28 cellular contexts compared by ENCODE assay signal in genomic region chr12:114687802-114688201, GRCh38. TPM values are rescaled to one million over a fixed set of nuclear protein-coding genes. Genes with fewer than 3 reads are reported as not detected.
DNase-seq lines count a peak whose midpoint lies in the region; ATAC-seq and TF ChIP-seq lines count a peak whose summit lies in the region.
"Had no signal": no experiment of that assay in that cellular context is flagged by ENCODE, and none has a peak within 500 bp of the region (broad histone marks: within the 10 kb centered on the region; RNA-seq: fewer than 3 reads in every experiment).

No MANE protein-coding gene starts in this region.

- no peak overlapping the region for H3K9ac ChIP-seq in mesenchymal stem cell (ENCODE audit: low read length)

- H3K14ac ChIP-seq in mesenchymal stem cell (ENCODE audit: low read length in 2 of 2): no peak overlapping the region

- no peak overlapping the region for H4K91ac ChIP-seq in mesenchymal stem cell (ENCODE audit: low read length)

- peaks cover 82% of the 10 kb centered on the region for H3K79me2 ChIP-seq in hepatocyte

- peaks cover 12% of the 10 kb centered on the region for H3K36me3 Mint-ChIP-seq in HFFc6 (ENCODE audit: low read depth)
- no peaks in the 10 kb centered on the region for H3K36me3 Mint-ChIP-seq in activated T-cell treated with anti-CD3 and anti-CD28 coated beads, Interleukin-2, amount 50 U/mL, for 4 hours (ENCODE audit: insufficient read depth)
- H3K36me3 Mint-ChIP-seq: activated naive CD4-positive, alpha-beta T cell treated with anti-CD3 and anti-CD28 coated beads, Interleukin-2, amount 50 U/mL, for 24 hours had no signal

- peaks cover 17% of the 10 kb centered on the region for H3K27me3 Mint-ChIP-seq in HFFc6 (ENCODE audit: insufficient read depth)
- H3K27me3 Mint-ChIP-seq in activated T-cell treated with anti-CD3 and anti-CD28 coated beads, Interleukin-2, amount 50 U/mL, for 4 hours (ENCODE audit: low read depth): peaks cover 91% of the 10 kb centered on the region

- H3K9me3 ChIP-seq in hepatocyte (ENCODE audit: low read depth) (no peaks in the 10 kb centered on the region), prostate gland (no peaks in the 10 kb centered on the region), mesenchymal stem cell (ENCODE audit: control insufficient read depth, low read length) (no peaks in the 10 kb centered on the region)
- H3K9me3 ChIP-seq: A549 had no signal

- no peak overlapping the region for H2BK12ac ChIP-seq in mesenchymal stem cell (ENCODE audit: low read length in 2 of 2)

- H3K4me3 Mint-ChIP-seq in HFFc6: peak overlapping the region; percentile 96
- H3K4me3 Mint-ChIP-seq in activated T-cell treated with anti-CD3 and anti-CD28 coated beads, Interleukin-2, amount 50 U/mL, for 4 hours: no peak overlapping the region
- H3K4me3 Mint-ChIP-seq: activated CD4-positive, alpha-beta T cell treated with anti-CD3 and anti-CD28 coated beads for 36 hours; activated CD8-positive, alpha-beta T cell treated with anti-CD3 and anti-CD28 coated beads, Interleukin-2, amount 10 ng/mL, durations not matched to agents 7 days and 5 days; activated naive CD4-positive, alpha-beta T cell treated with anti-CD3 and anti-CD28 coated beads, Interleukin-2, amount 50 U/mL, for 24 hours; activated T-helper 17 cell treated with anti-CD3 and anti-CD28 coated beads, Interleukin-2, amount 50 U/mL, for 72 hours; IgD-negative memory B cell; T-helper 2 cell treated with Interferon-gamma antibody and Interleukin-4, amounts not matched to agents 5 μg/mL and 100 μg/mL, for 36 hours had no signal

- H2AFZ ChIP-seq in hepatocyte: no peak overlapping the region
- no peak overlapping the region for H2AFZ ChIP-seq in mesenchymal stem cell (ENCODE audit: low read depth, low read length)

- no peak overlapping the region for H2AK5ac ChIP-seq in mesenchymal stem cell (ENCODE audit: low read length, severe bottlenecking)

- peaks cover 13% of the 10 kb centered on the region for H3K9me3 Mint-ChIP-seq in HFFc6
- no peaks in the 10 kb centered on the region for H3K9me3 Mint-ChIP-seq in activated T-cell treated with anti-CD3 and anti-CD28 coated beads, Interleukin-2, amount 50 U/mL, for 4 hours
- H3K9me3 Mint-ChIP-seq: activated naive CD4-positive, alpha-beta T cell treated with anti-CD3 and anti-CD28 coated beads, Interleukin-2, amount 50 U/mL, for 24 hours; T-helper 2 cell treated with Interferon-gamma antibody and Interleukin-4, amounts not matched to agents 5 μg/mL and 100 μg/mL, for 36 hours had no signal

- H2BK120ac ChIP-seq in mesenchymal stem cell (ENCODE audit: low read depth, low read length): no peak overlapping the region

- 21% methylated on average over 12 of the region's 12 CpGs for WGBS in hepatocyte (ENCODE audit: low lambda C conversion rate, missing lambda C conversion rate)
- 12% methylated on average over 12 of the region's 12 CpGs for WGBS in prostate gland
- 40% methylated on average over 12 of the region's 12 CpGs for WGBS in mesenchymal stem cell

- H3K27me3 ChIP-seq in hepatocyte (no peaks in the 10 kb centered on the region), prostate gland (replicated peaks; ENCODE audit: insufficient read depth) (no peaks in the 10 kb centered on the region), mesenchymal stem cell (ENCODE audit: control insufficient read depth in 1 of 2, insufficient read depth in 1 of 2, low read length in 2 of 2) (peaks cover 4 to 93% of the 10 kb centered on the region in 2 experiments)

- intact Hi-C loops in prostate gland (cut with DNase I): loop anchor here (5.0 to 10.0 kb wide), 2 partner anchors 229 to 1167 kb away; no protein-coding TSS in a partner anchor

- no peak overlapping the region for H4K8ac ChIP-seq in mesenchymal stem cell (ENCODE audit: low read length)

- H4K20me1 ChIP-seq in hepatocyte (ENCODE audit: insufficient read depth, poor library complexity, severe bottlenecking): peaks cover 4% of the 10 kb centered on the region

- H3K36me3 ChIP-seq in hepatocyte (replicated peaks; ENCODE audit: insufficient read depth, low read depth): no peaks in the 10 kb centered on the region
- H3K36me3 ChIP-seq in prostate gland: no peaks in the 10 kb centered on the region
- H3K36me3 ChIP-seq in mesenchymal stem cell (ENCODE audit: control insufficient read depth in 1 of 2, insufficient read depth in 2 of 2, low read depth in 1 of 2, low read length in 2 of 2): no peaks in the 10 kb centered on the region
- H3K36me3 ChIP-seq: Peyer's patch had no signal

- peak overlapping the region; percentile 100 for H3K27ac Mint-ChIP-seq in HFFc6
- H3K27ac Mint-ChIP-seq: activated CD4-positive, alpha-beta T cell treated with anti-CD3 and anti-CD28 coated beads for 36 hours; activated CD8-positive, alpha-beta T cell treated with anti-CD3 and anti-CD28 coated beads, Interleukin-2, amount 10 ng/mL, durations not matched to agents 7 days and 5 days; activated naive CD4-positive, alpha-beta T cell treated with anti-CD3 and anti-CD28 coated beads, Interleukin-2, amount 50 U/mL, for 24 hours; activated T-helper 17 cell treated with anti-CD3 and anti-CD28 coated beads, Interleukin-2, amount 50 U/mL, for 72 hours; CD4-positive, CD25-positive, alpha-beta regulatory T cell; naive thymus-derived CD8-positive, alpha-beta T cell; T-helper 2 cell treated with Interferon-gamma antibody and Interleukin-4, amounts not matched to agents 5 μg/mL and 100 μg/mL, for 36 hours had no signal

- H3K27ac ChIP-seq in hepatocyte (peak overlapping the region; percentile 97), prostate gland (peak overlapping the region; percentile 88 to 98), mesenchymal stem cell (ENCODE audit: low read length, poor library complexity, severe bottlenecking) (no peak overlapping the region)
- H3K27ac ChIP-seq: Peyer's patch had no signal

- peaks cover 52% of the 10 kb centered on the region for H3K4me1 ChIP-seq in hepatocyte (ENCODE audit: insufficient read depth)
- H3K4me1 ChIP-seq in prostate gland (replicated peaks): peaks cover 24% of the 10 kb centered on the region
- peaks cover 22% of the 10 kb centered on the region for H3K4me1 ChIP-seq in mesenchymal stem cell (ENCODE audit: control insufficient read depth, insufficient read depth, low read depth, low read length)

- no peak overlapping the region for H3K4ac ChIP-seq in mesenchymal stem cell (ENCODE audit: low read depth in 1 of 2, low read length in 2 of 2)

- H3K23ac ChIP-seq in mesenchymal stem cell (ENCODE audit: low read length in 2 of 2): no peak overlapping the region

- ATAC-seq in activated T-cell treated with anti-CD3 and anti-CD28 coated beads, Interleukin-2, amount 50 U/mL, for 4 hours: no peak
- ATAC-seq in GM18870 (IDR thresholded peaks at IDR 0.05; ENCODE audit: unreplicated experiment): no peak
- ATAC-seq in GM18498 (IDR thresholded peaks at IDR 0.05; ENCODE audit: unreplicated experiment): no peak
- ATAC-seq: A549; activated CD4-positive, alpha-beta T cell treated with anti-CD3 and anti-CD28 coated beads for 36 hours; activated CD8-positive, alpha-beta T cell treated with anti-CD3 and anti-CD28 coated beads, Interleukin-2, amount 10 ng/mL, durations not matched to agents 7 days and 5 days; activated T-helper 17 cell treated with anti-CD3 and anti-CD28 coated beads, Interleukin-2, amount 50 U/mL, for 72 hours; naive thymus-derived CD8-positive, alpha-beta T cell had no signal

- H2BK15ac ChIP-seq in mesenchymal stem cell (ENCODE audit: low read depth, poor library complexity, severe bottlenecking): no peak overlapping the region

- peak overlapping the region; percentile 88 for H3K4me2 ChIP-seq in hepatocyte
- no peak overlapping the region for H3K4me2 ChIP-seq in mesenchymal stem cell (ENCODE audit: low read length, poor library complexity, severe bottlenecking)
- H3K4me2 ChIP-seq: A549 had no signal

- no peak for TF ChIP-seq POLR2A in prostate gland (IDR thresholded peaks at IDR 0.05)

- TF ChIP-seq CTCF in HFFc6 (IDR thresholded peaks at IDR 0.05) (no peak), hepatocyte (IDR thresholded peaks at IDR 0.05; ENCODE audit: poor library complexity) (no peak), prostate gland (IDR thresholded peaks at IDR 0.05) (no peak)

- H3K4me1 Mint-ChIP-seq in HFFc6 (ENCODE audit: low read depth): peaks cover 66% of the 10 kb centered on the region
- peaks cover 30% of the 10 kb centered on the region for H3K4me1 Mint-ChIP-seq in activated T-cell treated with anti-CD3 and anti-CD28 coated beads, Interleukin-2, amount 50 U/mL, for 4 hours (ENCODE audit: low read depth)

- no peaks in the 10 kb centered on the region for H3K79me1 ChIP-seq in mesenchymal stem cell (replicated peaks; ENCODE audit: low read length, poor library complexity, severe bottlenecking)

- DNase-seq in EL (peak; percentile 29), HFFc6 (no peak), hepatocyte (ENCODE audit: low spot score) (no peak), prostate gland (ENCODE audit: low spot score) (no peak), mesenchymal stem cell (no peak)
- no peak for DNase-seq in activated T-cell treated with anti-CD3 and anti-CD28 coated beads, Interleukin-2, amount 50 U/mL, for 4 hours
- DNase-seq: activated CD4-positive, alpha-beta T cell treated with anti-CD3 and anti-CD28 coated beads for 36 hours; activated CD8-positive, alpha-beta T cell treated with anti-CD3 and anti-CD28 coated beads, Interleukin-2, amount 10 ng/mL, durations not matched to agents 7 days and 5 days; AML-193; anterior cingulate cortex; Calu3; CD4-positive, CD25-positive, alpha-beta regulatory T cell; DMS79 treated with DMSO at 0.1 percent for 48 hours; effector CD4-positive, alpha-beta T cell; naive thymus-derived CD8-positive, alpha-beta T cell; NCI-H1436 treated with DMSO at 0.1 percent for 48 hours; NCI-H345; NCI-H774; Peyer's patch; SHP77 treated with DMSO at 0.1 percent for 48 hours; stimulated activated naive CD4-positive, alpha-beta T cell had no signal

- H3K9me2 ChIP-seq in hepatocyte (replicated peaks; ENCODE audit: insufficient read depth): no peaks in the 10 kb centered on the region

- H3K18ac ChIP-seq in mesenchymal stem cell (ENCODE audit: low read depth in 1 of 2, low read length in 2 of 2): no peak overlapping the region

- no peak overlapping the region for H3K4me3 ChIP-seq in hepatocyte
- H3K4me3 ChIP-seq in prostate gland: peak overlapping the region in 1 of 2 donors; percentile 5
- no peak overlapping the region for H3K4me3 ChIP-seq in mesenchymal stem cell (ENCODE audit: insufficient read depth in 1 of 2, low read depth in 1 of 2, low read length in 2 of 2)
- H3K4me3 ChIP-seq: A549, Peyer's patch had no signal

- H2BK5ac ChIP-seq in mesenchymal stem cell (ENCODE audit: low read depth, low read length, poor library complexity, severe bottlenecking): no peak overlapping the region

RNA-seq across cellular contexts. Expression of gene TBX3, which starts 3.8 kb away (rescaled TPM):
- total RNA-seq in HFFc6 (2021; fragmentation: NEBNext Ultra II Directional; extraction: Animal tissue kit (Norgen Biotek cat#: 25700)): 100 to 1,000 TPM; 108 to 145 (median 127) TPM
- total RNA-seq in hepatocyte (133 and 142 TPM in 2 replicates), prostate gland (100 to 1,000 TPM; 155 to 259 TPM)
- 108 and 109 TPM in 2 replicates for polyA plus RNA-seq in hepatocyte
- under 1 TPM; 0.18 to 0.30 (median 0.24) TPM for total RNA-seq in activated T-cell treated with anti-CD3 and anti-CD28 coated beads, Interleukin-2, amount 50 U/mL, for 4 hours
- 59.8 TPM for polyA plus RNA-seq in mesenchymal stem cell (2013, experiment 1 of 2)
- polyA plus RNA-seq in mesenchymal stem cell (2013, experiment 2 of 2): 57.6 TPM
- total RNA-seq: activated CD4-positive, alpha-beta T cell treated with anti-CD3 and anti-CD28 coated beads for 36 hours; activated CD8-positive, alpha-beta T cell treated with anti-CD3 and anti-CD28 coated beads, Interleukin-2, amount 10 ng/mL, durations not matched to agents 7 days and 5 days; activated T-helper 17 cell treated with anti-CD3 and anti-CD28 coated beads, Interleukin-2, amount 50 U/mL, for 72 hours; CD4-positive, CD25-positive, alpha-beta regulatory T cell; naive thymus-derived CD8-positive, alpha-beta T cell had no signal
- polyA plus RNA-seq: CD4-positive, CD25-positive, alpha-beta regulatory T cell; IgD-negative memory B cell; naive thymus-derived CD8-positive, alpha-beta T cell had no signal

Comparison
In these comparisons a context has a peak if more than half of its experiments do, and no peak if none do; other contexts are left out.
1. RNA of gene TBX3, which starts 3.8 kb away (total RNA-seq): 155 to 259 TPM in prostate gland, 133 to 142 TPM in hepatocyte and 108 to 145 TPM in HFFc6; 0.18 to 0.30 TPM in activated T-cell treated with anti-CD3 and anti-CD28 coated beads, Interleukin-2, amount 50 U/mL, for 4 hours; every median in the first group is over 10 times any median in the second.